In genomic region chr19:42229263-42229854, GRCh38 we compare ENCODE assay signal across 13 cellular contexts. TPM values are rescaled to one million over a fixed set of nuclear protein-coding genes. Genes with fewer than 3 reads are reported as not detected.
DNase-seq lines count a peak whose midpoint lies in the region; ATAC-seq and TF ChIP-seq lines count a peak whose summit lies in the region.
"Had no signal": no experiment of that assay in that cellular context is flagged by ENCODE, and none has a peak within 500 bp of the region (broad histone marks: within the 10 kb centered on the region; RNA-seq: fewer than 3 reads in every experiment).

No MANE protein-coding gene starts in this region.

- CTCF ChIA-PET in activated naive CD4-positive, alpha-beta T cell treated with anti-CD3 and anti-CD28 coated beads, Interleukin-2, amount 10 ng/mL, durations not matched to agents 7 days and 5 days (lab: Charles Lee), result interaction anchor here (0.9 to 1.8 kb wide), 2 partner anchors 31 to 50 kb away, joined by 3 to 7 read pairs; no protein-coding TSS in a partner anchor

- H3K36me3 Mint-ChIP-seq in activated naive CD4-positive, alpha-beta T cell treated with anti-CD3 and anti-CD28 coated beads, Interleukin-2, amount 10 ng/mL, durations not matched to agents 7 days and 5 days, result peaks cover 69% of the 10 kb centered on the region
- H3K36me3 Mint-ChIP-seq in central memory CD8-positive, alpha-beta T cell (ENCODE audit: insufficient read depth), result peaks cover 26% of the 10 kb centered on the region

- peaks cover 15% of the 10 kb centered on the region for H3K4me1 Mint-ChIP-seq in activated naive CD4-positive, alpha-beta T cell treated with anti-CD3 and anti-CD28 coated beads, Interleukin-2, amount 10 ng/mL, durations not matched to agents 7 days and 5 days
- H3K4me1 Mint-ChIP-seq in central memory CD8-positive, alpha-beta T cell, result peaks cover 27% of the 10 kb centered on the region

- peak overlapping the region; percentile 38 for H3K27ac Mint-ChIP-seq in activated naive CD4-positive, alpha-beta T cell treated with anti-CD3 and anti-CD28 coated beads, Interleukin-2, amount 10 ng/mL, durations not matched to agents 7 days and 5 days
- peak overlapping the region; percentile 64 for H3K27ac Mint-ChIP-seq in central memory CD8-positive, alpha-beta T cell (ENCODE audit: low read depth)

- H3K27ac ChIP-seq in SJCRH30, result peak overlapping the region; percentile 26; the same call in 1 of the 2 replicates
- H3K27ac ChIP-seq: heart left ventricle had no signal

- H3K4me3 Mint-ChIP-seq in activated naive CD4-positive, alpha-beta T cell treated with anti-CD3 and anti-CD28 coated beads, Interleukin-2, amount 10 ng/mL, durations not matched to agents 7 days and 5 days, result no peak overlapping the region
- H3K4me3 Mint-ChIP-seq in central memory CD8-positive, alpha-beta T cell, result no peak overlapping the region

- H3K36me3 ChIP-seq in SJCRH30, result peaks cover 71% of the 10 kb centered on the region
- H3K36me3 ChIP-seq in MG63, result peaks cover 96% of the 10 kb centered on the region

- peak; percentile 16 for TF ChIP-seq CTCF in retinal pigment epithelial cell (conservative IDR thresholded peaks at IDR 0.05; ENCODE audit: low read depth, low read length)

- no peaks in the 10 kb centered on the region for H3K9me3 Mint-ChIP-seq in activated naive CD4-positive, alpha-beta T cell treated with anti-CD3 and anti-CD28 coated beads, Interleukin-2, amount 10 ng/mL, durations not matched to agents 7 days and 5 days
- H3K9me3 Mint-ChIP-seq in central memory CD8-positive, alpha-beta T cell, result no peaks in the 10 kb centered on the region

- no peak overlapping the region for H3K4me3 ChIP-seq in SJCRH30
- no peak overlapping the region for H3K4me3 ChIP-seq in retinal pigment epithelial cell (ENCODE audit: low read length)
- no peak overlapping the region for H3K4me3 ChIP-seq in MG63
- H3K4me3 ChIP-seq: heart left ventricle had no signal

- H3K27me3 ChIP-seq in SJCRH30, result no peaks in the 10 kb centered on the region
- no peaks in the 10 kb centered on the region for H3K27me3 ChIP-seq in MG63
- H3K27me3 ChIP-seq: heart left ventricle had no signal

- no peaks in the 10 kb centered on the region for H3K27me3 Mint-ChIP-seq in activated naive CD4-positive, alpha-beta T cell treated with anti-CD3 and anti-CD28 coated beads, Interleukin-2, amount 10 ng/mL, durations not matched to agents 7 days and 5 days
- H3K27me3 Mint-ChIP-seq in central memory CD8-positive, alpha-beta T cell, result no peaks in the 10 kb centered on the region

- H3K9me3 ChIP-seq in SJCRH30 (replicated peaks) (no peaks in the 10 kb centered on the region), MG63 (no peaks in the 10 kb centered on the region)
- H3K9me3 ChIP-seq: heart left ventricle had no signal

- ATAC-seq in central memory CD8-positive, alpha-beta T cell (replicated peaks; ENCODE audit: extremely low read depth, poor library complexity, severe bottlenecking), result no peak
- ATAC-seq in GM19035 (IDR thresholded peaks at IDR 0.05; ENCODE audit: unreplicated experiment), result no peak
- ATAC-seq in HG02852 (IDR thresholded peaks at IDR 0.05; ENCODE audit: unreplicated experiment), result no peak

- no peak for DNase-seq in activated naive CD4-positive, alpha-beta T cell treated with anti-CD3 and anti-CD28 coated beads, Interleukin-2, amount 10 ng/mL, durations not matched to agents 7 days and 5 days
- no peak for DNase-seq in activated naive CD4-positive, alpha-beta T cell treated with Interleukin-2 at 50 U/mL for 16 hours
- DNase-seq in SJCRH30, result no peak
- DNase-seq in central memory CD8-positive, alpha-beta T cell (ENCODE audit: low spot score in 2 of 2), result no peak
- no peak for DNase-seq in retinal pigment epithelial cell (ENCODE audit: low read depth)
- no peak for DNase-seq in MG63
- DNase-seq: amygdala; heart left ventricle; Kasumi-1; NK-92 treated with Interleukin-12 subunit alpha and Interleukin-12 subunit beta, amount 100 ng/mL, for 24 hours; occipital lobe had no signal

- H3K4me1 ChIP-seq in SJCRH30, result peaks cover 11% of the 10 kb centered on the region; the same call in 1 of the 2 replicates

RNA-seq across cellular contexts. Expression of gene ZNF526, which starts 9.2 kb away (rescaled TPM):
- total RNA-seq in SJCRH30 (2014; rRNA removed; shearing (Covaris generic)), result 9.2 and 10.7 TPM in 2 replicates
- 8.5 and 12.8 TPM in 2 replicates for total RNA-seq in MG63 (2014; rRNA removed; shearing (Covaris generic); ENCODE audit: low replicate concordance)

RNA-seq across cellular contexts. Expression of gene DEDD2, which starts 11.9 kb away (rescaled TPM):
- total RNA-seq in SJCRH30 (2014; rRNA removed; shearing (Covaris generic)), result 16.2 and 18.0 TPM in 2 replicates
- total RNA-seq in MG63 (2014; rRNA removed; shearing (Covaris generic); ENCODE audit: low replicate concordance), result 26.3 and 42.9 TPM in 2 replicates

RNA-seq across cellular contexts. Expression of gene GSK3A, which starts 13.0 kb away (rescaled TPM):
- total RNA-seq in SJCRH30 (2014; rRNA removed; shearing (Covaris generic)), result 34.9 and 37.1 TPM in 2 replicates
- 24.1 and 27.3 TPM in 2 replicates for total RNA-seq in MG63 (2014; rRNA removed; shearing (Covaris generic); ENCODE audit: low replicate concordance)

RNA-seq across cellular contexts. Expression of gene ERF, which starts 25.6 kb away (rescaled TPM):
- 35.1 and 37.7 TPM in 2 replicates for total RNA-seq in SJCRH30 (2014; rRNA removed; shearing (Covaris generic))
- 78.3 and 168 TPM in 2 replicates for total RNA-seq in MG63 (2014; rRNA removed; shearing (Covaris generic); ENCODE audit: low replicate concordance)

RNA-seq across cellular contexts. Expression of gene CIC, which starts 39.7 kb away (rescaled TPM):
- 19.1 and 21.5 TPM in 2 replicates for total RNA-seq in SJCRH30 (2014; rRNA removed; shearing (Covaris generic))
- total RNA-seq in MG63 (2014; rRNA removed; shearing (Covaris generic); ENCODE audit: low replicate concordance), result 5.9 and 15.8 TPM in 2 replicates
